ENCODE assay signal across 23 cellular contexts in genomic region chr1:205091043-205091740, GRCh38. TPM values are rescaled to one million over a fixed set of nuclear protein-coding genes. Genes with fewer than 3 reads are reported as not detected.
DNase-seq lines count a peak whose midpoint lies in the region; ATAC-seq and TF ChIP-seq lines count a peak whose summit lies in the region.
"Had no signal": no experiment of that assay in that cellular context is flagged by ENCODE, and none has a peak within 500 bp of the region (broad histone marks: within the 10 kb centered on the region; RNA-seq: fewer than 3 reads in every experiment).

No MANE protein-coding gene starts in this region.

- DNase-seq in DMS 273 treated with DMSO at 0.1 percent for 48 hours (lab: John Stamatoyannopoulos, UW) (peak; percentile 22), fibroblast of pulmonary artery (ENCODE audit: low read depth) (peak; percentile 61), gastrocnemius medialis (peak; percentile 70 to 86), LoVo (ENCODE audit: low spot score) (no peak), cardiac septum (ENCODE audit: low spot score) (no peak), NCI-H128 (lab: John Stamatoyannopoulos, UW; ENCODE audit: unreplicated experiment) (no peak)
- DNase-seq: activated CD4-positive, CD25-positive, alpha-beta regulatory T cell; Calu3; effector CD4-positive, alpha-beta T cell; GOT3; heart right ventricle; KBM-7; NCI-H1105; PC-3; SJCRH30; T-helper 9 cell; tibial artery had no signal

- intact Hi-C loops in gastrocnemius medialis (cut with DNase I; ENCODE audit: low total_unique reads), result loop anchor here (2.0 kb wide), 1 partner anchor 32 kb away; no protein-coding TSS in a partner anchor
- intact Hi-C loops in cardiac septum (cut with DNase I), result no loop called here

- H3K27me3 ChIP-seq in gastrocnemius medialis, result no peaks in the 10 kb centered on the region
- H3K27me3 ChIP-seq: BLaER1, breast epithelium, heart right ventricle, neutrophil, SJCRH30, tibial artery had no signal

- peaks cover 6 to 59% of the 10 kb centered on the region in 2 donors for H3K36me3 ChIP-seq in gastrocnemius medialis

- peaks cover 13 to 18% of the 10 kb centered on the region in 2 donors for H3K4me1 ChIP-seq in gastrocnemius medialis
- H3K4me1 ChIP-seq: BLaER1, breast epithelium, heart right ventricle, SJCRH30, tibial artery had no signal

- H3K4me3 ChIP-seq in fibroblast of pulmonary artery (replicated peaks; ENCODE audit: low read depth, low read length), result no peak overlapping the region
- H3K4me3 ChIP-seq in gastrocnemius medialis, result peak overlapping the region in 1 of 4 donors; percentile 15
- H3K4me3 ChIP-seq: BLaER1, breast epithelium, heart right ventricle, SJCRH30, tibial artery had no signal

- peak overlapping the region; percentile 88 to 93 (median 88) for H3K27ac ChIP-seq in gastrocnemius medialis
- H3K27ac ChIP-seq: BLaER1, breast epithelium, heart right ventricle, neutrophil, SJCRH30, tibial artery had no signal

- in situ Hi-C loops in gastrocnemius medialis (cut with MboI; ENCODE audit: low sequenced_read_pairs in 4 of 4), result no loop called here

- ATAC-seq in SK-N-SH treated with all-trans-retinoic acid at 6 μM for 48 hours, result no peak; the same call in 2 of the 3 replicates
- ATAC-seq in gastrocnemius medialis, result peak; percentile 100
- ATAC-seq: esophagus mucosa; heart right ventricle; PC-3; stimulated activated memory B cell treated with anti-CD40 and anti-IgM and Interleukin-4, amounts not matched to agents 10 μg/mL and 1 μg/mL and 100 μg/mL, for 72 hours had no signal

- H3K9me3 ChIP-seq in gastrocnemius medialis, result no peaks in the 10 kb centered on the region
- H3K9me3 ChIP-seq: BLaER1, breast epithelium, heart right ventricle, neutrophil, SJCRH30, tibial artery had no signal

- TF ChIP-seq CTCF in fibroblast of pulmonary artery (IDR thresholded peaks at IDR 0.05; ENCODE audit: low read length, missing control alignments), result no peak
- no peak for TF ChIP-seq CTCF in gastrocnemius medialis (IDR thresholded peaks at IDR 0.05 in 4 of 5, conservative IDR thresholded peaks at IDR 0.05 in 1 of 5)

- peak in 1 of 2 donors; percentile 14 for TF ChIP-seq POLR2A in gastrocnemius medialis (IDR thresholded peaks at IDR 0.05)

TF ChIP-seq in SK-N-SH treated with all-trans-retinoic acid at 6 μM for 48 hours, 23 proteins besides CTCF, POLR2A, EP300 and RAD21:
- TF ChIP-seq TCF4 (CRISPR knock-in tag; IDR thresholded peaks at IDR 0.05; ENCODE audit: borderline replicate concordance) (0 out of 2 replicates have a peak, but pooled peaks have one; percentile 43), PATZ1 (CRISPR knock-in tag; IDR thresholded peaks at IDR 0.05; ENCODE audit: borderline replicate concordance) (no peak), PPARA (CRISPR knock-in tag; IDR thresholded peaks at IDR 0.05; ENCODE audit: borderline replicate concordance) (no peak), POU6F1 (CRISPR knock-in tag; IDR thresholded peaks at IDR 0.05; ENCODE audit: borderline replicate concordance, low read depth) (no peak)

RNA-seq across cellular contexts. Expression of gene TMEM81, which starts 6.9 kb away (rescaled TPM):
- total RNA-seq in gastrocnemius medialis (1 to 10 TPM; 3.3 to 6.1 (median 4.7) TPM), cardiac septum (1.7 TPM)

RNA-seq across cellular contexts. Expression of gene RBBP5, which starts 30.6 kb away (rescaled TPM):
- total RNA-seq in gastrocnemius medialis (10 to 100 TPM; 14.4 to 25.1 (median 21.2) TPM), cardiac septum (10.1 TPM)

RNA-seq across cellular contexts. Expression of gene CNTN2, which starts 48.2 kb away (rescaled TPM):
- total RNA-seq in gastrocnemius medialis, result not detected
- 0.30 TPM for total RNA-seq in cardiac septum
- total RNA-seq: breast epithelium, Calu3 had no signal

Comparison
In these comparisons a context has a peak if more than half of its experiments do, and no peak if none do; other contexts are left out.
1. DNase-seq: peak in DMS 273 treated with DMSO at 0.1 percent for 48 hours (single experiment), fibroblast of pulmonary artery (single experiment) and gastrocnemius medialis (2 of 2); none in LoVo (single experiment), cardiac septum (single experiment) and NCI-H128 (single experiment).